7 cellular contexts compared by ENCODE assay signal in the genomic region with DNA sequence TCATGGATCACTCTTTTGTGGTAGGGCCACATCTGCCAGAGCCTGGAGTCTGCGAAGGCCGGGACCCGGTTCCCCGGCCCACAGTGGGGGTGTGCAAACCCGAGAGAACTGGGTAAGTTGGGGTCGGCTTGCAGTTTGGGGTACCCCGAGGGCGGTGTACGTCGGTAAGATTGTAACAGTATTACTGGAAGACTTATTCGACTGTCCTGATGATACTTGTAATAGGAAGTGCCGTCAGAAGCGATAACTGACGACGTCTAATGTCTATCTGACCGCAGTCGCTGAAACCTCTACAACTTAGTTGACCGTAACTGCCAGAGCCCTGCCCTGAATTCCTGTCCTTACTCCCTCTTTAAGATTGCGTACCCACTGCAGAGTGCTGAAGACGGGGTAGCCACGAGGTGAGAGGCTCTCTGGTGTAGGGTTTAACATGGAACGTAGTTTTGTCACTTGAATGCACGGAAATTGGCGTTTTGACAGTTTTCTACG. TPM values are rescaled to one million over a fixed set of nuclear protein-coding genes. Genes with fewer than 3 reads are reported as not detected.
A peak's percentile ranks its signal among the peaks of the same experiment; 100 is the strongest.
DNase-seq lines count a peak whose midpoint lies in the region; ATAC-seq and TF ChIP-seq lines count a peak whose summit lies in the region.

No MANE protein-coding gene starts in this region.

- TF ChIP-seq CTCF in adrenal gland (IDR thresholded peaks at IDR 0.05): no peak

- WGBS in adrenal gland, 4 donors: 0% methylated on average over 14 to 25 of the region's 25 CpGs

- H3K4me3 Mint-ChIP-seq in immature natural killer cell: peak overlapping the region; percentile 98 to 100 (median 99)
- H3K4me3 Mint-ChIP-seq in stimulated activated naive CD8-positive, alpha-beta T cell treated with anti-CD3 and anti-CD28 coated beads, Interleukin-15, amount 100 ng/mL, for 72 hours: peak overlapping the region; percentile 98 to 99

- peak in 3 of 7 donors; percentile 57 to 69 (median 60) for DNase-seq in adrenal gland
- peak; percentile 49 to 66 (median 52) for DNase-seq in immature natural killer cell
- DNase-seq in stimulated activated naive CD8-positive, alpha-beta T cell treated with anti-CD3 and anti-CD28 coated beads, Interleukin-15, amount 100 ng/mL, for 72 hours: no peak
- no peak for DNase-seq in NCI-H446 treated with DMSO at 0.1 percent for 48 hours (lab: John Stamatoyannopoulos, UW)

- no peak for TF ChIP-seq POLR2A in adrenal gland (IDR thresholded peaks at IDR 0.05)

- H3K9me3 Mint-ChIP-seq in immature natural killer cell: no peaks in the 10 kb centered on the region
- H3K9me3 Mint-ChIP-seq in stimulated activated naive CD8-positive, alpha-beta T cell treated with anti-CD3 and anti-CD28 coated beads, Interleukin-15, amount 100 ng/mL, for 72 hours: no peaks in the 10 kb centered on the region

- ATAC-seq in GM18861 (IDR thresholded peaks at IDR 0.05; ENCODE audit: unreplicated experiment) (peak; percentile 4), HG03469 (IDR thresholded peaks at IDR 0.05; ENCODE audit: unreplicated experiment) (peak; percentile 7), HG02840 (IDR thresholded peaks at IDR 0.05; ENCODE audit: low FRiP score, unreplicated experiment) (no peak)
- ATAC-seq in stimulated activated naive CD8-positive, alpha-beta T cell treated with anti-CD3 and anti-CD28 coated beads, Interleukin-15, amount 100 ng/mL, for 72 hours: peak; percentile 4

- peaks cover 53 to 69% of the 10 kb centered on the region in 2 donors for H3K4me1 Mint-ChIP-seq in immature natural killer cell
- peaks cover 65% of the 10 kb centered on the region for H3K4me1 Mint-ChIP-seq in stimulated activated naive CD8-positive, alpha-beta T cell treated with anti-CD3 and anti-CD28 coated beads, Interleukin-15, amount 100 ng/mL, for 72 hours

- peak overlapping the region; percentile 52 to 83 (median 66) for H3K4me3 ChIP-seq in adrenal gland

- peak overlapping the region; percentile 79 to 91 (median 85) for H3K27ac ChIP-seq in adrenal gland

- intact Hi-C loops in adrenal gland (cut with DNase I): no loop called here

- H3K36me3 Mint-ChIP-seq in immature natural killer cell: peaks cover 3 to 10% (median 8%) of the 10 kb centered on the region in 3 donors

- peaks cover 6 to 14% (median 7%) of the 10 kb centered on the region in 3 donors for H3K27me3 Mint-ChIP-seq in immature natural killer cell (ENCODE audit: low read depth in 3 of 3)
- no peaks in the 10 kb centered on the region for H3K27me3 Mint-ChIP-seq in stimulated activated naive CD8-positive, alpha-beta T cell treated with anti-CD3 and anti-CD28 coated beads, Interleukin-15, amount 100 ng/mL, for 72 hours

- H3K27ac Mint-ChIP-seq in immature natural killer cell: peak overlapping the region; percentile 94 to 100 (median 98)
- H3K27ac Mint-ChIP-seq in stimulated activated naive CD8-positive, alpha-beta T cell treated with anti-CD3 and anti-CD28 coated beads, Interleukin-15, amount 100 ng/mL, for 72 hours: peak overlapping the region; percentile 99 to 100

- no peaks in the 10 kb centered on the region for H3K27me3 ChIP-seq in adrenal gland

- no peaks in the 10 kb centered on the region for H3K9me3 ChIP-seq in adrenal gland (replicated peaks in 1 of 3)

- peaks cover 0 to 44% of the 10 kb centered on the region in 2 donors for H3K36me3 ChIP-seq in adrenal gland (replicated peaks in 1 of 2)

- H3K4me1 ChIP-seq in adrenal gland (replicated peaks in 1 of 2): peaks cover 13 to 51% of the 10 kb centered on the region in 2 donors

RNA-seq across cellular contexts. Expression of a gene that starts 24.0 kb away (rescaled TPM):
- total RNA-seq in adrenal gland: 100 to 1,000 TPM in 1 of 8 donors, 10 to 100 TPM in 7; 34.1 to 110 (median 47.3) TPM
- polyA plus RNA-seq in adrenal gland: 10 to 100 TPM; 23.3 to 67.3 (median 61.7) TPM
- 100 to 1,000 TPM; 151 to 206 (median 202) TPM for polyA plus RNA-seq in immature natural killer cell

RNA-seq across cellular contexts. Expression of a gene that starts 52.6 kb away (rescaled TPM):
- total RNA-seq in adrenal gland: 10 to 100 TPM in 7 of 8 donors, 1 to 10 TPM in 1; 7.4 to 49.2 (median 25.5) TPM
- 10 to 100 TPM in 1 of 3 donors, 1 to 10 TPM in 2; 8.6 to 40.1 (median 9.7) TPM for polyA plus RNA-seq in adrenal gland
- 1 to 10 TPM in 2 of 3 donors, under 1 TPM in 1; 0.93 to 2.1 (median 1.3) TPM for polyA plus RNA-seq in immature natural killer cell

RNA-seq across cellular contexts. Expression of a gene that starts 58.5 kb away (rescaled TPM):
- 1,000 to 10,000 TPM; 1,297 to 2,928 (median 2,139) TPM for total RNA-seq in adrenal gland
- 1,000 to 10,000 TPM in 2 of 3 donors, 100 to 1,000 TPM in 1; 588 to 2,867 (median 1,416) TPM for polyA plus RNA-seq in adrenal gland
- 1,000 to 10,000 TPM; 3,354 to 4,873 (median 3,832) TPM for polyA plus RNA-seq in immature natural killer cell

Comparison
In these comparisons a context has a peak if more than half of its experiments do, and no peak if none do; other contexts are left out.
1. DNase-seq: peak in immature natural killer cell (3 of 3); none in stimulated activated naive CD8-positive, alpha-beta T cell treated with anti-CD3 and anti-CD28 coated beads, Interleukin-15, amount 100 ng/mL, for 72 hours (0 of 2) and NCI-H446 treated with DMSO at 0.1 percent for 48 hours (single experiment).